ENCODE assay signal across 9 cellular contexts in the genomic region with DNA sequence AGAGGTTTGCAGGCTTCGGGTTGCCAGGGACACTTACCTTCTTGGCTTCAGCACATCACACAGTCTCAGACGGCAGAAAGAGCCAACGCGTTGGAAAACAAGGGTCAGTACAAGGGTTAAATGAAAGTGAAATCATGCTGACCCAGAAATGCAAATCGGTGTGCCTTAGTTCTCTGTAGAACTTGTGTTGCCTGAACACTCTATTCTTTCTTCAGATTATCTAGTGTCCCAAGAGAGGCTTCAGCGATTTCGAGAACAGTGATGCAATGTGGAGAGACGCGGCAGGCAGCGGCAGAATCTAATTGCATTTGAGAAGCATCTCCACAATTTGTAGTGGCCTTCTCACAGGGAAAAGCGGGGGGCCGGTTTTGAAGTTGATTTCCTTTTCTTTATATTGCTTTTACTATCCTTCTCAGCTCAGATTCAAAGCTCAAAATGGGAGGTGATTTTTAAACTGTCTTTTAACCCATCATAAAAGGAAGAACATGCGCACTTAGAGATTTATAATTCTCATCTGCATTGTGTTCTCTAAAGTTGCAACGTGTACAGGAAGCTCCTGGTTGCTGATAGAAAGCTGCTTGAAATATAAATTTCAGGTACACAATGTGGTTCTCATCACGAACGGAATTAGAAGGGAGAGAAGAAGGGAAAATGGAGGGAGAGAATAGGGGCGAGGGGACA.
DNase-seq lines count a peak whose midpoint lies in the region; TF ChIP-seq lines count a peak whose summit lies in the region.
"Had no signal": no experiment of that assay in that cellular context is flagged by ENCODE, and none has a peak within 500 bp of the region (broad histone marks: within the 10 kb centered on the region; RNA-seq: fewer than 3 reads in every experiment).

No MANE protein-coding gene starts in this region.

- H3K4me1 Mint-ChIP-seq in glutamatergic neuron (ENCODE audit: low read depth, unreplicated experiment) = peaks cover 11% of the 10 kb centered on the region

- H3K4me1 ChIP-seq in sigmoid colon (peaks cover 0 to 4% (median 0%) of the 10 kb centered on the region in 4 donors), stomach (peaks cover 0 to 18% (median 8%) of the 10 kb centered on the region in 4 donors)

- 70 to 71% methylated on average over 17 of the region's 17 CpGs for WGBS in sigmoid colon, 2 donors
- WGBS in stomach, 5 donors = 47 to 67% (median 60%) methylated on average over 17 of the region's 17 CpGs

- TF ChIP-seq CTCF in choroid plexus epithelial cell (conservative IDR thresholded peaks at IDR 0.05; ENCODE audit: low read depth, low read length) = no peak
- TF ChIP-seq CTCF in sigmoid colon (IDR thresholded peaks at IDR 0.05) = no peak
- no peak for TF ChIP-seq CTCF in stomach (IDR thresholded peaks at IDR 0.05)
- no peak for TF ChIP-seq CTCF in glutamatergic neuron (IDR thresholded peaks at IDR 0.05; ENCODE audit: partially characterized antibody, unreplicated experiment)

- H3K4me3 Mint-ChIP-seq in glutamatergic neuron (ENCODE audit: unreplicated experiment) = no peak overlapping the region

- H3K36me3 ChIP-seq in KOPT-K1 (ENCODE audit: insufficient read depth, low read length) (no peaks in the 10 kb centered on the region), sigmoid colon (no peaks in the 10 kb centered on the region), stomach (no peaks in the 10 kb centered on the region)

- TF ChIP-seq EP300 in sigmoid colon (IDR thresholded peaks at IDR 0.05) (no peak), stomach (IDR thresholded peaks at IDR 0.05) (no peak)

- no peaks in the 10 kb centered on the region for H3K27me3 Mint-ChIP-seq in glutamatergic neuron (ENCODE audit: unreplicated experiment)

- no peak overlapping the region for H3K4me3 ChIP-seq in choroid plexus epithelial cell (ENCODE audit: low read depth, low read length)
- H3K4me3 ChIP-seq in sigmoid colon = no peak overlapping the region
- peak overlapping the region in 2 of 4 donors; percentile 6 to 11 for H3K4me3 ChIP-seq in stomach

- no peaks in the 10 kb centered on the region for H3K36me3 Mint-ChIP-seq in glutamatergic neuron (ENCODE audit: unreplicated experiment)

- peak overlapping the region; percentile 95 for H3K27ac ChIP-seq in KOPT-K1 (ENCODE audit: low read depth, low read length, poor library complexity, severe bottlenecking)
- peak overlapping the region in 1 of 4 donors; percentile 7 for H3K27ac ChIP-seq in sigmoid colon
- H3K27ac ChIP-seq in stomach = peak overlapping the region in 1 of 5 donors; percentile 55
- H3K27ac ChIP-seq: epithelial cell of prostate had no signal

- H3K27ac Mint-ChIP-seq in glutamatergic neuron (ENCODE audit: unreplicated experiment) = no peak overlapping the region

- H3K27me3 ChIP-seq in sigmoid colon = no peaks in the 10 kb centered on the region
- no peaks in the 10 kb centered on the region for H3K27me3 ChIP-seq in stomach

- DNase-seq in SIG-M5 treated with dmso at 0.1 percent for 504 hours (lab: John Stamatoyannopoulos, UW; ENCODE audit: unreplicated experiment) (peak; percentile 29), SIG-M5 (lab: John Stamatoyannopoulos, UW) (no peak), choroid plexus epithelial cell (ENCODE audit: low read depth) (peak; percentile 31), sigmoid colon (peak; percentile 80), stomach (no peak), GDM1 (lab: John Stamatoyannopoulos, UW) (no peak), glutamatergic neuron (no peak)

- intact Hi-C loops in sigmoid colon (cut with DNase I) (no loop called here), stomach (cut with DNase I; ENCODE audit: low total_unique reads) (no loop called here)

- TF ChIP-seq POLR2A in sigmoid colon (IDR thresholded peaks at IDR 0.05) = no peak
- TF ChIP-seq POLR2A in stomach (IDR thresholded peaks at IDR 0.05) = no peak

- H3K9me3 Mint-ChIP-seq in glutamatergic neuron (ENCODE audit: unreplicated experiment) = no peaks in the 10 kb centered on the region

- no peaks in the 10 kb centered on the region for H3K9me3 ChIP-seq in KOPT-K1 (ENCODE audit: insufficient read depth, low read length, poor library complexity, severe bottlenecking)
- no peaks in the 10 kb centered on the region for H3K9me3 ChIP-seq in sigmoid colon
- H3K9me3 ChIP-seq in stomach = no peaks in the 10 kb centered on the region

Comparison
In these comparisons a context has a peak if more than half of its experiments do, and no peak if none do; other contexts are left out.
1. DNase-seq: peak in SIG-M5 treated with dmso at 0.1 percent for 504 hours (single experiment), choroid plexus epithelial cell (single experiment) and sigmoid colon (single experiment); none in SIG-M5 (single experiment), stomach (single experiment), GDM1 (single experiment) and glutamatergic neuron (single experiment).